ENCODE assay signal across 26 cellular contexts in genomic region chr3:120536642-120537041, GRCh38.
"Had no signal": no experiment of that assay in that cellular context is flagged by ENCODE, and none has a peak within 500 bp of the region (broad histone marks: within the 10 kb centered on the region; RNA-seq: fewer than 3 reads in every experiment).

No MANE protein-coding gene starts in this region.

- H3K27me3 ChIP-seq: breast epithelium, gastrocnemius medialis, pancreas, stomach, tibial artery had no signal

- DNase-seq: activated CD4-positive, alpha-beta T cell treated with anti-CD3 and anti-CD28 coated beads for 1 hour; activated CD4-positive, alpha-beta T cell treated with anti-CD3 and anti-CD28 coated beads, Interleukin-2, amount 50 U/mL, for 1 hour; activated CD8-positive, alpha-beta T cell treated with anti-CD3 and anti-CD28 coated beads for 36 hours; activated gamma-delta T cell treated with Interleukin-2 at 50 U/mL for 16 hours; activated naive CD4-positive, alpha-beta T cell treated with anti-CD3 and anti-CD28 coated beads, Interleukin-2, amount 50 U/mL, for 16 hours; activated T-cell treated with anti-CD3 and anti-CD28 coated beads, Interleukin-2, amount 50 U/mL, for 4 hours; amygdala; effector CD8-positive, alpha-beta T cell; gastrocnemius medialis; glutamatergic neuron; islet precursor cell; naive thymus-derived CD4-positive, alpha-beta T cell; retina; stimulated activated CD4-positive, alpha-beta T cell treated with anti-CD3 and anti-CD28 coated beads, Interleukin-1b, Interleukin-23, amount 100 ng/mL, for 48 hours; stimulated activated CD4-positive, alpha-beta T cell treated with anti-CD3 and anti-CD28 coated beads, Interleukin-4, amount 100 ng/mL, for 4 hours; stimulated activated CD8-positive, alpha-beta memory T cell treated with anti-CD3 and anti-CD28 coated beads, Interleukin-4, amount 100 ng/mL, for 48 hours; stomach; SW 1271; T-helper 9 cell; tibial artery had no signal

- H3K36me3 ChIP-seq: breast epithelium, gastrocnemius medialis, pancreas, prostate gland, stomach, tibial artery had no signal

- H3K9me3 ChIP-seq: gastrocnemius medialis, pancreas, prostate gland had no signal

- ATAC-seq: activated CD8-positive, alpha-beta T cell treated with anti-CD3 and anti-CD28 coated beads for 36 hours; activated T-cell treated with anti-CD3 and anti-CD28 coated beads, Interleukin-2, amount 50 U/mL, for 4 hours; activated T-helper 17 cell treated with anti-CD3 and anti-CD28 coated beads, Interleukin-2, amount 50 U/mL, for 72 hours; gastrocnemius medialis; naive thymus-derived CD4-positive, alpha-beta T cell; stimulated activated memory B cell treated with anti-CD40 and anti-IgM and Interleukin-4, amounts not matched to agents 10 μg/mL and 1 μg/mL and 100 μg/mL, for 72 hours had no signal

- H3K4me1 ChIP-seq: breast epithelium, gastrocnemius medialis, pancreas, prostate gland had no signal

- H3K4me3 ChIP-seq: breast epithelium, gastrocnemius medialis, pancreas, prostate gland, smooth muscle cell, stomach, tibial artery had no signal

- H3K27ac ChIP-seq: breast epithelium, gastrocnemius medialis, pancreas, prostate gland, stomach, tibial artery had no signal
